In genomic region chr15:79962921-79963320, GRCh38 we compare ENCODE assay signal across 3 cellular contexts. TPM values are rescaled to one million over a fixed set of nuclear protein-coding genes. Genes with fewer than 3 reads are reported as not detected.
"Had no signal": no experiment of that assay in that cellular context is flagged by ENCODE, and none has a peak within 500 bp of the region (broad histone marks: within the 10 kb centered on the region; RNA-seq: fewer than 3 reads in every experiment).

No MANE protein-coding gene starts in this region.

RNA-seq across cellular contexts. Expression of gene BCL2A1, which starts 8.1 kb away (rescaled TPM):
- total RNA-seq: lung microvascular endothelial cell, neural crest cell, osteocyte had no signal
